22 cellular contexts compared by ENCODE assay signal in genomic region chr19:33687761-33688656, GRCh38.
A peak's percentile ranks its signal among the peaks of the same experiment; 100 is the strongest.
DNase-seq lines count a peak whose midpoint lies in the region; ATAC-seq and TF ChIP-seq lines count a peak whose summit lies in the region.
"Had no signal": no experiment of that assay in that cellular context is flagged by ENCODE, and none has a peak within 500 bp of the region (broad histone marks: within the 10 kb centered on the region; RNA-seq: fewer than 3 reads in every experiment).

No MANE protein-coding gene starts in this region.

- no peaks in the 10 kb centered on the region for H3K9me3 Mint-ChIP-seq in activated CD8-positive, alpha-beta T cell treated with anti-CD3 and anti-CD28 coated beads, Interleukin-2, amount 10 ng/mL, durations not matched to agents 7 days and 5 days (ENCODE audit: insufficient read depth)
- H3K9me3 Mint-ChIP-seq: CD4-positive, CD25-positive, alpha-beta regulatory T cell had no signal

- peak; percentile 34 for DNase-seq in Right ventricle myocardium inferior (ENCODE audit: missing footprints)
- no peak for DNase-seq in right cardiac atrium
- peak; percentile 23 for DNase-seq in WERI-Rb-1
- DNase-seq in mesenteric fat pad (ENCODE audit: low spot score) = peak; percentile 88
- peak; percentile 57 for DNase-seq in upper lobe of right lung
- no peak for DNase-seq in HEK293T (ENCODE audit: extremely low spot score)
- no peak for DNase-seq in activated CD8-positive, alpha-beta T cell treated with anti-CD3 and anti-CD28 coated beads, Interleukin-2, amount 10 ng/mL, durations not matched to agents 7 days and 5 days
- no peak for DNase-seq in HAP-1 (ENCODE audit: low spot score in 2 of 2)
- DNase-seq: BE2C; CD4-positive, CD25-positive, alpha-beta regulatory T cell; DMS79; GOT3; HFFc6; Kasumi-1; NCI-H1048; NCI-H1417 treated with DMSO at 0.1 percent for 48 hours; NCI-H187; NCI-H2107; NCI-H510A had no signal

- H3K9me3 ChIP-seq in right cardiac atrium (ENCODE audit: control insufficient read depth, low read length) = no peaks in the 10 kb centered on the region
- H3K9me3 ChIP-seq in WERI-Rb-1 (ENCODE audit: severe bottlenecking) = no peaks in the 10 kb centered on the region
- H3K9me3 ChIP-seq in upper lobe of right lung = no peaks in the 10 kb centered on the region
- no peaks in the 10 kb centered on the region for H3K9me3 ChIP-seq in HAP-1
- H3K9me3 ChIP-seq: A549, BE2C, SJSA1 had no signal

- H3K4me1 ChIP-seq in right cardiac atrium (ENCODE audit: control insufficient read depth, insufficient read depth, low read length) (no peaks in the 10 kb centered on the region), upper lobe of right lung (no peaks in the 10 kb centered on the region), HAP-1 (no peaks in the 10 kb centered on the region)
- H3K4me1 ChIP-seq: A549, SJSA1 had no signal

- CTCF ChIA-PET in HEK293T (lab: Yijun Ruan, JAX) = interaction anchor here (0.7 kb wide), 1 partner anchor 521 kb away, joined by 3 read pairs; no protein-coding TSS in a partner anchor
- CTCF ChIA-PET in activated CD8-positive, alpha-beta T cell treated with anti-CD3 and anti-CD28 coated beads, Interleukin-2, amount 10 ng/mL, durations not matched to agents 7 days and 5 days (lab: Charles Lee) = no interaction called here

- no peak overlapping the region for H3K27ac Mint-ChIP-seq in activated CD8-positive, alpha-beta T cell treated with anti-CD3 and anti-CD28 coated beads, Interleukin-2, amount 10 ng/mL, durations not matched to agents 7 days and 5 days
- H3K27ac Mint-ChIP-seq: CD4-positive, CD25-positive, alpha-beta regulatory T cell; HFFc6 had no signal

- H3K36me3 Mint-ChIP-seq in activated CD8-positive, alpha-beta T cell treated with anti-CD3 and anti-CD28 coated beads, Interleukin-2, amount 10 ng/mL, durations not matched to agents 7 days and 5 days (ENCODE audit: low read depth) = no peaks in the 10 kb centered on the region
- H3K36me3 Mint-ChIP-seq: CD4-positive, CD25-positive, alpha-beta regulatory T cell had no signal

- no peaks in the 10 kb centered on the region for H3K4me1 Mint-ChIP-seq in activated CD8-positive, alpha-beta T cell treated with anti-CD3 and anti-CD28 coated beads, Interleukin-2, amount 10 ng/mL, durations not matched to agents 7 days and 5 days (ENCODE audit: low read depth)
- H3K4me1 Mint-ChIP-seq: CD4-positive, CD25-positive, alpha-beta regulatory T cell had no signal

- H3K4me3 ChIP-seq in right cardiac atrium (ENCODE audit: low read length) (no peak overlapping the region), WERI-Rb-1 (ENCODE audit: low read depth, low read length) (no peak overlapping the region), upper lobe of right lung (no peak overlapping the region), HAP-1 (no peak overlapping the region)
- H3K4me3 ChIP-seq: A549, SJSA1 had no signal

- H3K27me3 ChIP-seq in right cardiac atrium (ENCODE audit: control insufficient read depth, insufficient read depth) = no peaks in the 10 kb centered on the region
- H3K27me3 ChIP-seq in WERI-Rb-1 (ENCODE audit: insufficient read depth, low read depth, severe bottlenecking) = no peaks in the 10 kb centered on the region
- peaks cover 40% of the 10 kb centered on the region for H3K27me3 ChIP-seq in upper lobe of right lung
- peaks cover 7% of the 10 kb centered on the region for H3K27me3 ChIP-seq in HAP-1 (ENCODE audit: low read depth)
- H3K27me3 ChIP-seq: BE2C had no signal

- H3K27me3 Mint-ChIP-seq in activated CD8-positive, alpha-beta T cell treated with anti-CD3 and anti-CD28 coated beads, Interleukin-2, amount 10 ng/mL, durations not matched to agents 7 days and 5 days (ENCODE audit: low read depth) = peaks cover 8% of the 10 kb centered on the region

- H3K36me3 ChIP-seq in WERI-Rb-1 (peaks cover 3% of the 10 kb centered on the region), upper lobe of right lung (no peaks in the 10 kb centered on the region), HAP-1 (replicated peaks) (no peaks in the 10 kb centered on the region)
- H3K36me3 ChIP-seq: BE2C, SJSA1 had no signal

- WGBS in right cardiac atrium = 76% methylated on average over 15 of the region's 15 CpGs

- in situ Hi-C loops in HAP-1 (cut with MboI; ENCODE audit: low sequenced_read_pairs) = no loop called here

- POLR2A ChIA-PET in HEK293T (lab: Yijun Ruan, JAX) = no interaction called here
- POLR2A ChIA-PET in activated CD8-positive, alpha-beta T cell treated with anti-CD3 and anti-CD28 coated beads, Interleukin-2, amount 10 ng/mL, durations not matched to agents 7 days and 5 days (lab: Charles Lee) = no interaction called here

- ATAC-seq in Right ventricle myocardium inferior (no peak), right cardiac atrium (no peak), upper lobe of right lung (no peak)
- no peak for ATAC-seq in activated CD8-positive, alpha-beta T cell treated with anti-CD3 and anti-CD28 coated beads, Interleukin-2, amount 10 ng/mL, durations not matched to agents 7 days and 5 days
- ATAC-seq: Panc1 had no signal

- TF ChIP-seq CTCF in WERI-Rb-1 (IDR thresholded peaks at IDR 0.05; ENCODE audit: low read depth, low read length) = no peak
- no peak for TF ChIP-seq CTCF in upper lobe of right lung (IDR thresholded peaks at IDR 0.05)

- intact Hi-C loops in Right ventricle myocardium inferior (cut with DNase I) (no loop called here), right cardiac atrium (cut with DNase I) (no loop called here), upper lobe of right lung (cut with DNase I) (no loop called here)

- H3K27ac ChIP-seq in right cardiac atrium (ENCODE audit: low read length) = no peak overlapping the region
- peak overlapping the region; percentile 96 for H3K27ac ChIP-seq in WERI-Rb-1
- H3K27ac ChIP-seq in upper lobe of right lung = no peak overlapping the region
- H3K27ac ChIP-seq: A549, SJSA1 had no signal

- no peak overlapping the region for H3K4me3 Mint-ChIP-seq in activated CD8-positive, alpha-beta T cell treated with anti-CD3 and anti-CD28 coated beads, Interleukin-2, amount 10 ng/mL, durations not matched to agents 7 days and 5 days
- H3K4me3 Mint-ChIP-seq: CD4-positive, CD25-positive, alpha-beta regulatory T cell; HFFc6 had no signal

TF ChIP-seq in HEK293T, 16 proteins besides CTCF, POLR2A, EP300 and RAD21:
- TF ChIP-seq ARNT (IDR thresholded peaks at IDR 0.05) (no peak), BHLHE40 (IDR thresholded peaks at IDR 0.05; ENCODE audit: borderline replicate concordance) (no peak), FOXM1 (IDR thresholded peaks at IDR 0.05; ENCODE audit: borderline replicate concordance) (no peak), FOXA1 (IDR thresholded peaks at IDR 0.05) (no peak), L3MBTL2 (conservative IDR thresholded peaks at IDR 0.05) (no peak), ELF4 (IDR thresholded peaks at IDR 0.05) (no peak), SP1 (IDR thresholded peaks at IDR 0.05) (no peak), TARDBP (IDR thresholded peaks at IDR 0.05) (no peak), SUZ12 (IDR thresholded peaks at IDR 0.05) (no peak), PKNOX1 (IDR thresholded peaks at IDR 0.05) (no peak), CTBP1 (IDR thresholded peaks at IDR 0.05; ENCODE audit: borderline replicate concordance) (no peak), LEF1 (IDR thresholded peaks at IDR 0.05; ENCODE audit: borderline replicate concordance) (no peak), FOXK2 (IDR thresholded peaks at IDR 0.05) (no peak), NFRKB (IDR thresholded peaks at IDR 0.05) (no peak), ZNF384 (IDR thresholded peaks at IDR 0.05) (no peak), HDGF (IDR thresholded peaks at IDR 0.05; ENCODE audit: borderline replicate concordance) (no peak)

Comparison
In these comparisons a context has a peak if more than half of its experiments do, and no peak if none do; other contexts are left out.
1. DNase-seq: peak in Right ventricle myocardium inferior (single experiment), WERI-Rb-1 (single experiment), mesenteric fat pad (single experiment) and upper lobe of right lung (single experiment); none in right cardiac atrium (0 of 3), HEK293T (single experiment), activated CD8-positive, alpha-beta T cell treated with anti-CD3 and anti-CD28 coated beads, Interleukin-2, amount 10 ng/mL, durations not matched to agents 7 days and 5 days (single experiment) and HAP-1 (0 of 2).